ENCODE assay signal across 8 cellular contexts in genomic region chr9:4228606-4229005, GRCh38.
DNase-seq lines count a peak whose midpoint lies in the region; ATAC-seq and TF ChIP-seq lines count a peak whose summit lies in the region.

No MANE protein-coding gene starts in this region.

- H3K4ac ChIP-seq in mesendoderm (ENCODE audit: low read depth, low read length) = no peak overlapping the region

- H3K27me3 ChIP-seq in DND-41 (ENCODE audit: insufficient read depth, low read length, poor library complexity) (no peaks in the 10 kb centered on the region), brain microvascular endothelial cell (replicated peaks) (no peaks in the 10 kb centered on the region), mesendoderm (ENCODE audit: insufficient read depth, low read length, poor library complexity) (no peaks in the 10 kb centered on the region)

- H3K9ac ChIP-seq in DND-41 (ENCODE audit: low read depth, low read length) = no peak overlapping the region
- no peak overlapping the region for H3K9ac ChIP-seq in mesendoderm (ENCODE audit: low read length)

- H3K9me3 ChIP-seq in DND-41 (ENCODE audit: insufficient read depth, low read length, severe bottlenecking) = no peaks in the 10 kb centered on the region

- no peak overlapping the region for H4K8ac ChIP-seq in mesendoderm (ENCODE audit: low read depth, low read length)

- H4K20me1 ChIP-seq in DND-41 (ENCODE audit: insufficient read depth, low read length) = no peaks in the 10 kb centered on the region

- H2AFZ ChIP-seq in DND-41 (ENCODE audit: low read depth, low read length) = no peak overlapping the region

- H3K4me2 ChIP-seq in DND-41 (ENCODE audit: insufficient read depth, low read length) (no peak overlapping the region), mesendoderm (ENCODE audit: low read length) (no peak overlapping the region)

- H3K4me1 ChIP-seq in DND-41 (ENCODE audit: insufficient read depth, low read length) (no peaks in the 10 kb centered on the region), mesendoderm (ENCODE audit: control insufficient read depth, low read depth, low read length) (no peaks in the 10 kb centered on the region)

- H3K79me2 ChIP-seq in DND-41 (ENCODE audit: insufficient read depth, low read length) = no peaks in the 10 kb centered on the region
- no peaks in the 10 kb centered on the region for H3K79me2 ChIP-seq in mesendoderm (ENCODE audit: control insufficient read depth, insufficient read depth, low read length)

- peak; percentile 36 for TF ChIP-seq CTCF in DND-41 (IDR thresholded peaks at IDR 0.05; ENCODE audit: borderline replicate concordance, extremely low read depth, low read length, poor library complexity, severe bottlenecking)
- TF ChIP-seq CTCF in brain microvascular endothelial cell (IDR thresholded peaks at IDR 0.05; ENCODE audit: low read depth, low read length, missing control alignments) = peak; percentile 68

- no peak overlapping the region for H3K27ac ChIP-seq in DND-41 (ENCODE audit: low read length)
- no peak overlapping the region for H3K27ac ChIP-seq in brain microvascular endothelial cell
- H3K27ac ChIP-seq in mesendoderm (ENCODE audit: low read depth, low read length) = no peak overlapping the region

- DNase-seq in DND-41 (no peak), brain microvascular endothelial cell (peak; percentile 60), mesendoderm (peak; percentile 10), islet precursor cell (no peak), 8988T (no peak)
- DNase-seq in activated CD4-positive, alpha-beta T cell treated with anti-CD3 and anti-CD28 coated beads, Interleukin-2, amount 50 U/mL, for 48 hours = no peak
- DNase-seq in activated naive CD4-positive, alpha-beta T cell treated with anti-CD3 and anti-CD28 coated beads, Interleukin-2, amount 50 U/mL, for 16 hours = no peak

- H3K36me3 ChIP-seq in DND-41 (ENCODE audit: insufficient read depth, low read length) (no peaks in the 10 kb centered on the region), brain microvascular endothelial cell (replicated peaks) (no peaks in the 10 kb centered on the region), mesendoderm (ENCODE audit: control insufficient read depth, insufficient read depth, low read length) (no peaks in the 10 kb centered on the region)

- in situ Hi-C loops in brain microvascular endothelial cell (cut with HindIII; ENCODE audit: low pct_ligation_motif_present, low sequenced_read_pairs) = no loop called here

- no peak overlapping the region for H3K4me3 ChIP-seq in DND-41 (ENCODE audit: low read depth in 1 of 2, low read length in 2 of 2)
- H3K4me3 ChIP-seq in brain microvascular endothelial cell (ENCODE audit: low read depth, low read length) = no peak overlapping the region
- no peak overlapping the region for H3K4me3 ChIP-seq in mesendoderm (ENCODE audit: low read length)

- H4K5ac ChIP-seq in mesendoderm (ENCODE audit: low read length) = no peak overlapping the region

- H3K56ac ChIP-seq in mesendoderm (ENCODE audit: low read length) = no peak overlapping the region

- no peak overlapping the region for H3K23ac ChIP-seq in mesendoderm (ENCODE audit: low read length)

- H2BK15ac ChIP-seq in mesendoderm (replicated peaks; ENCODE audit: low read depth) = no peak overlapping the region

- no peak for ATAC-seq in DND-41 (ENCODE audit: insufficient read depth, low read depth)
- ATAC-seq in HG03159 (IDR thresholded peaks at IDR 0.05; ENCODE audit: unreplicated experiment) = peak; percentile 60

- no peak overlapping the region for H3K18ac ChIP-seq in mesendoderm (ENCODE audit: low read length)

- WGBS in mesendoderm (ENCODE audit: extremely low coverage, insufficient coverage, low lambda C conversion rate) = no CpG with 5 or more reads among the region's 1 CpG

- H2BK120ac ChIP-seq in mesendoderm (ENCODE audit: low read depth, low read length) = no peak overlapping the region

- no peak overlapping the region for H2AK5ac ChIP-seq in mesendoderm (ENCODE audit: low read length)

- H3K79me1 ChIP-seq in mesendoderm (ENCODE audit: low read length) = no peaks in the 10 kb centered on the region

- no peak overlapping the region for H2BK5ac ChIP-seq in mesendoderm (ENCODE audit: low read length)

Comparison
In these comparisons a context has a peak if more than half of its experiments do, and no peak if none do; other contexts are left out.
1. DNase-seq: peak in brain microvascular endothelial cell (single experiment) and mesendoderm (single experiment); none in DND-41 (single experiment), activated CD4-positive, alpha-beta T cell treated with anti-CD3 and anti-CD28 coated beads, Interleukin-2, amount 50 U/mL, for 48 hours (0 of 2), islet precursor cell (single experiment), 8988T (single experiment) and activated naive CD4-positive, alpha-beta T cell treated with anti-CD3 and anti-CD28 coated beads, Interleukin-2, amount 50 U/mL, for 16 hours (single experiment).